In the genomic region with DNA sequence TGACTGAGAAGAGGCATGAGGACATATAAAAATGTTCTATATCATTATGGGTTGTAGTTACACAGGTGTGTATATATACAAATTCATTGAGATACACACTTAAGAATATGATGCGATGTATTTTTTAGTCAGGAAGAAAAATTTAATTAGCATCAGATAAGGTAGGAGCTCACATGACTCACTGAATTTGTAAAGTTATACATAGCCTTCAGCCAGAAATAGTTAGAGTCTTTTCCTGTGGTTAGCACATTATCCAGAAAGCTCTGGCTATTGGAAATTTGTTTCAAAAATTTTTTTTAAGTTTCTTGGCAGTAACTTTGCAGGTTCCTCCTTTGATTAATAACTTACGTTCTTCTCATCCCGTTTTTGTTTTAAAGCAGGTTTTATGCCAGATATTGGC, we compare ENCODE assay signal across 22 cellular contexts.
"Had no signal": no experiment of that assay in that cellular context is flagged by ENCODE, and none has a peak within 500 bp of the region (broad histone marks: within the 10 kb centered on the region; RNA-seq: fewer than 3 reads in every experiment).

No MANE protein-coding gene starts in this region.

- ATAC-seq: effector memory CD8-positive, alpha-beta T cell; left lung; naive thymus-derived CD8-positive, alpha-beta T cell had no signal

- H3K27me3 Mint-ChIP-seq: activated B cell treated with CpG ODN at 0.5 μM for 24 hours; activated CD4-positive, alpha-beta memory T cell treated with anti-CD3 and anti-CD28 coated beads for 36 hours; central memory CD8-positive, alpha-beta T cell; effector memory CD8-positive, alpha-beta T cell; naive thymus-derived CD8-positive, alpha-beta T cell had no signal

- H3K27me3 ChIP-seq: colonic mucosa, dorsolateral prefrontal cortex, left lung, ovary, upper lobe of left lung had no signal

- H3K27ac ChIP-seq: colonic mucosa, dorsolateral prefrontal cortex, left lung, ovary, prostate gland, upper lobe of left lung had no signal

- H3K9me3 ChIP-seq: colonic mucosa, left lung, ovary, prostate gland, upper lobe of left lung had no signal

- H3K27ac Mint-ChIP-seq: activated B cell treated with CpG ODN at 0.5 μM for 24 hours had no signal

- DNase-seq: activated B cell treated with CpG ODN at 0.5 μM for 24 hours; activated CD4-positive, alpha-beta memory T cell treated with anti-CD3 and anti-CD28 coated beads for 36 hours; activated CD4-positive, alpha-beta T cell treated with anti-CD3 and anti-CD28 coated beads for 4 hours; activated effector memory CD4-positive, alpha-beta T cell treated with Interleukin-2 at 50 U/mL for 16 hours; activated naive CD4-positive, alpha-beta T cell treated with anti-CD3 and anti-CD28 coated beads, Interleukin-2, amount 50 U/mL, for 16 hours; activated T-cell treated with anti-CD3 and anti-CD28 coated beads, Interleukin-2, amount 50 U/mL, for 48 hours; aorta; colonic mucosa; dorsolateral prefrontal cortex; effector memory CD8-positive, alpha-beta T cell; foreskin melanocyte; kidney glomerular epithelial cell; left lung; naive thymus-derived CD8-positive, alpha-beta T cell; ovary; stimulated activated CD4-positive, alpha-beta T cell treated with anti-CD3 and anti-CD28 coated beads, Interleukin-4, amount 100 ng/mL, for 24 hours; stimulated activated naive CD4-positive, alpha-beta T cell treated with Interleukin-2 at 50 U/mL for 16 hours; T1000; upper lobe of left lung had no signal

- H3K4me3 Mint-ChIP-seq: activated B cell treated with CpG ODN at 0.5 μM for 24 hours; activated CD4-positive, alpha-beta memory T cell treated with anti-CD3 and anti-CD28 coated beads for 36 hours; central memory CD8-positive, alpha-beta T cell; effector memory CD8-positive, alpha-beta T cell; naive thymus-derived CD8-positive, alpha-beta T cell had no signal

- H3K4me1 ChIP-seq: colonic mucosa, left lung, prostate gland, upper lobe of left lung had no signal

- H3K36me3 ChIP-seq: ovary, prostate gland had no signal

- H3K9me3 Mint-ChIP-seq: activated B cell treated with CpG ODN at 0.5 μM for 24 hours; activated CD4-positive, alpha-beta memory T cell treated with anti-CD3 and anti-CD28 coated beads for 36 hours; central memory CD8-positive, alpha-beta T cell; effector memory CD8-positive, alpha-beta T cell; naive thymus-derived CD8-positive, alpha-beta T cell had no signal

- H3K4me3 ChIP-seq: colonic mucosa, dorsolateral prefrontal cortex, left lung, lung, ovary, prostate gland, upper lobe of left lung had no signal
